ENCODE assay signal across 8 cellular contexts in genomic region chr1:48061162-48062136, GRCh38.
DNase-seq lines count a peak whose midpoint lies in the region; ATAC-seq, FAIRE-seq and TF ChIP-seq lines count a peak whose summit lies in the region.

No MANE protein-coding gene starts in this region.

- H3K27ac ChIP-seq in OCI-LY1 (ENCODE audit: low read depth, low read length, poor library complexity, severe bottlenecking) (no peak overlapping the region), coronary artery (no peak overlapping the region), right lobe of liver (no peak overlapping the region)

- no peaks in the 10 kb centered on the region for H3K9me2 ChIP-seq in OCI-LY1 (ENCODE audit: low read depth, low read length)

- WGBS in right lobe of liver (ENCODE audit: insufficient coverage, low coverage, low lambda C conversion rate, missing lambda C conversion rate), result 63% methylated on average over 3 of the region's 3 CpGs

- no peak for TF ChIP-seq POLR2A in right lobe of liver (IDR thresholded peaks at IDR 0.05)

- intact Hi-C loops in right lobe of liver (cut with DNase I), result no loop called here

- H3K9ac ChIP-seq in OCI-LY1 (ENCODE audit: low read length), result no peak overlapping the region

- no peaks in the 10 kb centered on the region for H3K79me2 ChIP-seq in OCI-LY1 (ENCODE audit: insufficient read depth, low read length)

- no peaks in the 10 kb centered on the region for H3K36me3 ChIP-seq in OCI-LY1 (ENCODE audit: insufficient read depth, low read length)
- H3K36me3 ChIP-seq in right lobe of liver, result no peaks in the 10 kb centered on the region

- H3K4me3 ChIP-seq in OCI-LY1 (ENCODE audit: low read depth, low read length, poor library complexity, severe bottlenecking) (no peak overlapping the region), coronary artery (no peak overlapping the region), right lobe of liver (no peak overlapping the region)

- FAIRE-seq in HTR-8/SVneo (lab: Jason Lieb, UNC), result no peak

- H3F3A ChIP-seq in OCI-LY1 (ENCODE audit: insufficient read depth, low read length), result no peaks in the 10 kb centered on the region

- TF ChIP-seq CTCF in OCI-LY1 (IDR thresholded peaks at IDR 0.05; ENCODE audit: low read length) (peak; percentile 63; the same call in 1 of the 2 replicates), coronary artery (IDR thresholded peaks at IDR 0.05) (peak; percentile 41), right lobe of liver (IDR thresholded peaks at IDR 0.05) (peak; percentile 71 to 76 (median 76))

- H3K9me3 ChIP-seq in OCI-LY1 (ENCODE audit: low read length), result no peaks in the 10 kb centered on the region
- no peaks in the 10 kb centered on the region for H3K9me3 ChIP-seq in right lobe of liver

- DNase-seq in DMS79 (lab: John Stamatoyannopoulos, UW), result peak; percentile 4
- DNase-seq in HTR-8/SVneo (ENCODE audit: insufficient read length, low spot score), result peak; percentile 19
- DNase-seq in coronary artery (ENCODE audit: low spot score), result no peak
- DNase-seq in right lobe of liver, result peak in 2 of 3 donors; percentile 33 to 67
- DNase-seq in effector CD8-positive, alpha-beta T cell (lab: John Stamatoyannopoulos, UW), result no peak
- DNase-seq in NCI-H1048 (lab: John Stamatoyannopoulos, UW), result no peak

- H3K27me3 ChIP-seq in OCI-LY1 (ENCODE audit: insufficient read depth, low read length), result no peaks in the 10 kb centered on the region
- H3K27me3 ChIP-seq in right lobe of liver, result no peaks in the 10 kb centered on the region

- H3K4me2 ChIP-seq in OCI-LY1 (ENCODE audit: low read length), result no peak overlapping the region

- H2AFZ ChIP-seq in OCI-LY1 (ENCODE audit: low read length), result no peak overlapping the region

- H3K4me1 ChIP-seq in OCI-LY1 (ENCODE audit: insufficient read depth, low read length, severe bottlenecking), result no peaks in the 10 kb centered on the region
- peaks cover 0 to 24% (median 6%) of the 10 kb centered on the region in 4 donors for H3K4me1 ChIP-seq in right lobe of liver

- ATAC-seq in GM19463 (IDR thresholded peaks at IDR 0.05; ENCODE audit: unreplicated experiment) (peak; percentile 75), right lobe of liver (peak; percentile 69 to 78 (median 72))

- H4K20me1 ChIP-seq in OCI-LY1 (ENCODE audit: insufficient read depth, low read length), result no peaks in the 10 kb centered on the region

Comparison
In these comparisons a context has a peak if more than half of its experiments do, and no peak if none do; other contexts are left out.
1. DNase-seq: peak in DMS79 (single experiment), HTR-8/SVneo (single experiment) and right lobe of liver (2 of 3); none in coronary artery (single experiment), effector CD8-positive, alpha-beta T cell (single experiment) and NCI-H1048 (single experiment).
2. Peak in every context shown above with its lines, with median percentiles within 50 percentile points of each other: CTCF ChIP-seq.